ENCODE assay signal across 25 cellular contexts in genomic region chr12:100384549-100384916, GRCh38. TPM values are rescaled to one million over a fixed set of nuclear protein-coding genes. Genes with fewer than 3 reads are reported as not detected.
"Had no signal": no experiment of that assay in that cellular context is flagged by ENCODE, and none has a peak within 500 bp of the region (broad histone marks: within the 10 kb centered on the region; RNA-seq: fewer than 3 reads in every experiment).

No MANE protein-coding gene starts in this region.

- H3K9ac ChIP-seq: SK-N-SH had no signal

- H3K27me3 ChIP-seq: MG63 had no signal

- H3K9me2 ChIP-seq: SK-N-SH had no signal

- DNase-seq: Karpas-422; KG1; MG63; NCI-H1092; NCI-H1105 treated with DMSO at 0.1 percent for 48 hours; NCI-H1417 treated with DMSO at 0.1 percent for 48 hours; NCI-H146; NCI-H1694 treated with DMSO at 0.1 percent for 48 hours; NCI-H2029; NCI-H2081 treated with DMSO at 0.1 percent for 48 hours; NCI-H2171; NCI-H226; NCI-H446; NCI-H510A; NCI-H524 treated with DMSO at 0.1 percent for 48 hours; NCI-H69; NCI-H774; NK-92 treated with Interleukin-12 subunit alpha and Interleukin-12 subunit beta, amount 100 ng/mL, for 24 hours; PC-3; SHP77; SK-N-SH had no signal

- H3K4me2 ChIP-seq: SK-N-SH had no signal

- ATAC-seq: Panc1, PC-3 had no signal

- H3K27ac ChIP-seq: RWPE1 had no signal

- H3K4me3 ChIP-seq: MG63 had no signal

- H3K9me3 ChIP-seq: MG63, SK-N-SH had no signal

- H3K36me3 ChIP-seq: MG63 had no signal

RNA-seq across cellular contexts. Expression of gene SLC17A8, which starts 27.7 kb away (rescaled TPM):
- total RNA-seq: HT1080, OCI-LY7, PC-3 had no signal
- polyA plus RNA-seq: SK-N-SH had no signal
